In the genomic region with DNA sequence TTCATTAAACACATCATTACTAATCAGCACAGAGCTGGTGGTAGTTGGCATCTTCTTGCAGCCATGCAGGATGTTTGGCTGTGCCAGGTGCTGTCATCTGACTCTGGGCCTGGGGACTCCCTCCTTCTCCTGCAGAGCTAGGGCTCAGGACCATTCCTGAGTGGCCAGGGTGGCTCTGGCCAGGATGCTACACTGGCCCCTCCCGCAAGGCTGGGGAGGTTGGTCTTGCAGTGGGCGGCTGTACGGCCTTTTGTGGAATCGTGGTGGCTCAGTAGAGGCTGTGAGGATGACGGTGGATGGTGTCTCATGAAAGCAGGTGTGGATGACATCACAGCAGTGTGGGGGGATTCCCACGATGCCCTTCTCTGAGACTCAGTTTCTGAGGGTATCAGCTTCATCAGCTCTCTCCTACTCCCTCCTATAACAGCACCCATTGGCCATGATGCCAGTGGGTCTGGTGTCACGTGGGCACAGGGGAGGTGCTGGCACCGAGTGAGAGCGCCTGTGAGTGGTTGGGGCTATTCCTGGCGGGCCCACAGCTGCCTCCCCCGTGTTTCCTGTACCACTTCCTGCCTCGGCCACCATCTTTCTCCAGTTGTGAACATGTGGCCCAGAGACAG, we compare ENCODE assay signal across 12 cellular contexts.
DNase-seq lines count a peak whose midpoint lies in the region; ATAC-seq and TF ChIP-seq lines count a peak whose summit lies in the region.
"Had no signal": no experiment of that assay in that cellular context is flagged by ENCODE, and none has a peak within 500 bp of the region (broad histone marks: within the 10 kb centered on the region; RNA-seq: fewer than 3 reads in every experiment).

No MANE protein-coding gene starts in this region.

- no peaks in the 10 kb centered on the region for H3K27me3 ChIP-seq in thyroid gland
- H3K27me3 ChIP-seq: esophagus muscularis mucosa, pancreas had no signal

- H3K4me3 Mint-ChIP-seq in activated T-cell treated with anti-CD3 and anti-CD28 coated beads, Interleukin-2, amount 50 U/mL, for 72 hours: peak overlapping the region; percentile 53 to 65
- H3K4me3 Mint-ChIP-seq in natural killer cell: peak overlapping the region; percentile 37
- no peak overlapping the region for H3K4me3 Mint-ChIP-seq in stimulated activated memory B cell treated with anti-CD40 and anti-IgM and Interleukin-4, amounts not matched to agents 10 μg/mL and 1 μg/mL and 100 μg/mL, for 72 hours

- H3K27me3 Mint-ChIP-seq in activated T-cell treated with anti-CD3 and anti-CD28 coated beads, Interleukin-2, amount 50 U/mL, for 72 hours (ENCODE audit: low read depth): peaks cover 23% of the 10 kb centered on the region
- peaks cover 10 to 29% of the 10 kb centered on the region in 2 donors for H3K27me3 Mint-ChIP-seq in natural killer cell (ENCODE audit: low read depth in 2 of 2)
- peaks cover 50% of the 10 kb centered on the region for H3K27me3 Mint-ChIP-seq in stimulated activated memory B cell treated with anti-CD40 and anti-IgM and Interleukin-4, amounts not matched to agents 10 μg/mL and 1 μg/mL and 100 μg/mL, for 72 hours

- peaks cover 2% of the 10 kb centered on the region in 2 donors for H3K9me3 Mint-ChIP-seq in activated T-cell treated with anti-CD3 and anti-CD28 coated beads, Interleukin-2, amount 50 U/mL, for 72 hours
- H3K9me3 Mint-ChIP-seq in natural killer cell: no peaks in the 10 kb centered on the region
- H3K9me3 Mint-ChIP-seq in stimulated activated memory B cell treated with anti-CD40 and anti-IgM and Interleukin-4, amounts not matched to agents 10 μg/mL and 1 μg/mL and 100 μg/mL, for 72 hours: peaks cover 3% of the 10 kb centered on the region

- TF ChIP-seq CTCF in natural killer cell (IDR thresholded peaks at IDR 0.05): no peak
- TF ChIP-seq CTCF in thyroid gland (IDR thresholded peaks at IDR 0.05): no peak

- intact Hi-C loops in natural killer cell (cut with micrococcal nuclease): loop anchor here (5.0 kb wide), 1 partner anchor 278 kb away; no protein-coding TSS in a partner anchor
- intact Hi-C loops in thyroid gland (cut with DNase I): no loop called here

- ATAC-seq in activated T-cell treated with anti-CD3 and anti-CD28 coated beads, Interleukin-2, amount 50 U/mL, for 72 hours (replicated peaks in 1 of 2): peak; percentile 73 to 79
- peak; percentile 88 to 93 (median 92) for ATAC-seq in natural killer cell
- ATAC-seq in stimulated activated memory B cell treated with anti-CD40 and anti-IgM and Interleukin-4, amounts not matched to agents 10 μg/mL and 1 μg/mL and 100 μg/mL, for 72 hours: peak; percentile 28
- ATAC-seq in HG03342 (IDR thresholded peaks at IDR 0.05; ENCODE audit: unreplicated experiment): no peak

- DNase-seq in T-helper 2 cell: peak in 3 of 5 experiments; percentile 9 to 81 (median 60)
- peak; percentile 84 to 85 for DNase-seq in activated T-cell treated with anti-CD3 and anti-CD28 coated beads, Interleukin-2, amount 50 U/mL, for 72 hours
- peak; percentile 59 for DNase-seq in natural killer cell
- no peak for DNase-seq in HuH-7 (ENCODE audit: low spot score)
- DNase-seq in thyroid gland: no peak
- DNase-seq: islet precursor cell, NCI-H446, pancreas had no signal

- no peaks in the 10 kb centered on the region for H3K36me3 ChIP-seq in thyroid gland
- H3K36me3 ChIP-seq: esophagus muscularis mucosa, pancreas, SJSA1 had no signal

- peaks cover 2 to 8% of the 10 kb centered on the region in 2 donors for H3K36me3 Mint-ChIP-seq in activated T-cell treated with anti-CD3 and anti-CD28 coated beads, Interleukin-2, amount 50 U/mL, for 72 hours (ENCODE audit: insufficient read depth in 2 of 2)
- H3K36me3 Mint-ChIP-seq in natural killer cell: no peaks in the 10 kb centered on the region
- no peaks in the 10 kb centered on the region for H3K36me3 Mint-ChIP-seq in stimulated activated memory B cell treated with anti-CD40 and anti-IgM and Interleukin-4, amounts not matched to agents 10 μg/mL and 1 μg/mL and 100 μg/mL, for 72 hours

- no peaks in the 10 kb centered on the region for H3K9me3 ChIP-seq in thyroid gland
- H3K9me3 ChIP-seq: esophagus muscularis mucosa, pancreas, SJSA1 had no signal

- no peak overlapping the region for H3K4me3 ChIP-seq in thyroid gland (replicated peaks in 1 of 3)
- H3K4me3 ChIP-seq: esophagus muscularis mucosa, pancreas, SJSA1 had no signal

- H3K27ac Mint-ChIP-seq in activated T-cell treated with anti-CD3 and anti-CD28 coated beads, Interleukin-2, amount 50 U/mL, for 72 hours: peak overlapping the region; percentile 61
- peak overlapping the region; percentile 76 to 88 for H3K27ac Mint-ChIP-seq in natural killer cell
- no peak overlapping the region for H3K27ac Mint-ChIP-seq in stimulated activated memory B cell treated with anti-CD40 and anti-IgM and Interleukin-4, amounts not matched to agents 10 μg/mL and 1 μg/mL and 100 μg/mL, for 72 hours

- WGBS in thyroid gland, 2 donors: 83 to 96% methylated on average over 10 to 12 of the region's 12 CpGs

- no peak for TF ChIP-seq POLR2A in thyroid gland (IDR thresholded peaks at IDR 0.05)

- H3K4me1 ChIP-seq in thyroid gland: no peaks in the 10 kb centered on the region
- H3K4me1 ChIP-seq: pancreas, SJSA1 had no signal

- H3K4me1 Mint-ChIP-seq in activated T-cell treated with anti-CD3 and anti-CD28 coated beads, Interleukin-2, amount 50 U/mL, for 72 hours (ENCODE audit: low read depth): peaks cover 66% of the 10 kb centered on the region
- peaks cover 15 to 33% of the 10 kb centered on the region in 2 donors for H3K4me1 Mint-ChIP-seq in natural killer cell
- H3K4me1 Mint-ChIP-seq in stimulated activated memory B cell treated with anti-CD40 and anti-IgM and Interleukin-4, amounts not matched to agents 10 μg/mL and 1 μg/mL and 100 μg/mL, for 72 hours: peaks cover 15% of the 10 kb centered on the region

- no peak overlapping the region for H3K27ac ChIP-seq in thyroid gland
- H3K27ac ChIP-seq: pancreas, SJSA1 had no signal

Comparison
In these comparisons a context has a peak if more than half of its experiments do, and no peak if none do; other contexts are left out.
1. DNase-seq: peak in T-helper 2 cell (3 of 5), activated T-cell treated with anti-CD3 and anti-CD28 coated beads, Interleukin-2, amount 50 U/mL, for 72 hours (2 of 2) and natural killer cell (single experiment); none in HuH-7 (single experiment) and thyroid gland (0 of 2).